ENCODE assay signal across 1 cellular context in genomic region chr4:126733301-126733700, GRCh38.
A peak's percentile ranks its signal among the peaks of the same experiment; 100 is the strongest.
TF ChIP-seq lines count a peak whose summit lies in the region.

No MANE protein-coding gene starts in this region.

TF ChIP-seq in K562, 482 proteins besides CTCF, POLR2A, EP300 and RAD21 (continued from another document):
- TF ChIP-seq KDM4B (IDR thresholded peaks at IDR 0.05; ENCODE audit: borderline replicate concordance in 2 of 2, low read depth in 1 of 2) (no peak), ATF3 (IDR thresholded peaks at IDR 0.05) (peak; percentile 50; the same call in 1 of the 2 replicates), ATF3 (CRISPR knock-in tag; conservative IDR thresholded peaks at IDR 0.05) (no peak), TSHZ1 (CRISPR knock-in tag; IDR thresholded peaks at IDR 0.05) (no peak), MTA1 (IDR thresholded peaks at IDR 0.05; ENCODE audit: borderline replicate concordance) (no peak), NR4A1 (CRISPR knock-in tag; IDR thresholded peaks at IDR 0.05) (no peak), NR4A1 (tag; IDR thresholded peaks at IDR 0.05) (no peak), ARID1B (IDR thresholded peaks at IDR 0.05) (peak; percentile 26; the same call in 1 of the 2 replicates), MAZ (CRISPR knock-in tag; conservative IDR thresholded peaks at IDR 0.05 in 1 of 2, IDR thresholded peaks at IDR 0.05 in 1 of 2) (no peak), GMEB1 (CRISPR knock-in tag; IDR thresholded peaks at IDR 0.05) (no peak), SNIP1 (IDR thresholded peaks at IDR 0.05; ENCODE audit: low read depth) (no peak), POLR2AphosphoS2 (IDR thresholded peaks at IDR 0.05; ENCODE audit: low read length) (no peak), PHB2 (IDR thresholded peaks at IDR 0.05; ENCODE audit: low read depth) (no peak), E2F3 (CRISPR knock-in tag; IDR thresholded peaks at IDR 0.05) (no peak), STAT5B (CRISPR knock-in tag; IDR thresholded peaks at IDR 0.05) (no peak), SMARCA4 (IDR thresholded peaks at IDR 0.05) (0 out of 2 replicates have a peak, but pooled peaks have one; percentile 26), PCBP1 (IDR thresholded peaks at IDR 0.05; ENCODE audit: low read depth, low read length, poor library complexity, severe bottlenecking) (no peak)
